8 cellular contexts compared by ENCODE assay signal in the genomic region with DNA sequence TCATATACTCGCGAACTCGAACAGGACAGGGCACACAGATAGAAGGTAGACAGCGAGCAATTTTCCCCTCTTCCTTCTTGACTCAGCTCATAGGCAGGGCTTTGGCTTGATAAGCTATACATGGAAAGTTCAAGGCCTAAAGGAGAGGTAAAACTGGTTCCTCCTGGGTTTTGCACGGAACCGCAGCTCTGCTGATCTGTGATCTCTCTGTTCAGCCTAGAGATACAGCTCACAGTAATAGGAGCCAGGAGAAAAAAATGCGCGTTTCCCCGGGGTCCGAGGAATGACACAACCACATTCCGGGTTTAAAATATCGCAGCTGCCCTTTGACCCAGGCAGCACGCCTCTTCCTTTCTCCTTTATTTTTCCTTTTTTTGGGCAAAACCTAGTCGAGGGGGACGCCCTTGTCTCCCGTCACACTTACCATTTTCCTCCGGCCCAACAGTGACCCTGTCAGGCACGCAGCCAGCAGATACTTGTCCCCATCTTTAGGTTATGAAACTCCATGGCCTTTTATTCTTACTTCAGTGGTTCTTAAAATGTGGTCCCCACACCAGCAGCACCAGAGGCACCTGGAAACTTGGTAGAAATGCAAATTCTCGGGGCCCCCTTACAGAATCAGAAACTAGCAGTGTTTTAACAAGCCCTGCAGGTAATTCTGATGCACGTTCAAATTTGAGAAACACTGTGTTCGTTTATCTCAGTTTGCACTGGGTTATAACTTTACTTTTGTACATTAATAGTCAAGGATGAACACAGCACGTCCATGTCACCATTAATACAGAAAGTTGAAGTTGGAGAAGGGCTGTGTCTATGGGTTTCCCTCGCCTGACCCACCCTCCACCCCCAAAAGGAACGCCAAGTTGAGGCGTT. TPM values are rescaled to one million over a fixed set of nuclear protein-coding genes. Genes with fewer than 3 reads are reported as not detected.
A peak's percentile ranks its signal among the peaks of the same experiment; 100 is the strongest.
DNase-seq lines count a peak whose midpoint lies in the region; ATAC-seq and TF ChIP-seq lines count a peak whose summit lies in the region.

No MANE protein-coding gene starts in this region.

- H3K27ac Mint-ChIP-seq in activated T-cell treated with anti-CD3 and anti-CD28 coated beads, Interleukin-2, amount 50 U/mL, for 24 hours = peak overlapping the region; percentile 99

- H3K36me3 Mint-ChIP-seq in activated T-cell treated with anti-CD3 and anti-CD28 coated beads, Interleukin-2, amount 50 U/mL, for 24 hours (ENCODE audit: low read depth) = peaks cover 30% of the 10 kb centered on the region

- H3K4me3 Mint-ChIP-seq in activated T-cell treated with anti-CD3 and anti-CD28 coated beads, Interleukin-2, amount 50 U/mL, for 24 hours = peak overlapping the region; percentile 91

- H3K4me1 Mint-ChIP-seq in activated T-cell treated with anti-CD3 and anti-CD28 coated beads, Interleukin-2, amount 50 U/mL, for 24 hours (ENCODE audit: low read depth) = peaks cover 39% of the 10 kb centered on the region

- TF ChIP-seq POLR2A in tibial nerve (IDR thresholded peaks at IDR 0.05) = no peak

- H3K79me2 ChIP-seq in OCI-LY1 (ENCODE audit: insufficient read depth, low read length) = peaks cover 25% of the 10 kb centered on the region

- H3K4me1 ChIP-seq in OCI-LY1 (ENCODE audit: insufficient read depth, low read length, severe bottlenecking) (peaks cover 46% of the 10 kb centered on the region), tibial nerve (peaks cover 0 to 40% (median 21%) of the 10 kb centered on the region in 4 donors)

- H4K20me1 ChIP-seq in OCI-LY1 (ENCODE audit: insufficient read depth, low read length) = no peaks in the 10 kb centered on the region

- peaks cover 5% of the 10 kb centered on the region; the same call in 1 of the 2 replicates for H3F3A ChIP-seq in OCI-LY1 (ENCODE audit: insufficient read depth, low read length)

- no peaks in the 10 kb centered on the region for H3K9me2 ChIP-seq in OCI-LY1 (ENCODE audit: low read depth, low read length)

- peaks cover 4% of the 10 kb centered on the region; the same call in 1 of the 2 replicates for H3K36me3 ChIP-seq in OCI-LY1 (ENCODE audit: insufficient read depth, low read length)
- no peaks in the 10 kb centered on the region for H3K36me3 ChIP-seq in tibial nerve

- no peaks in the 10 kb centered on the region for H3K27me3 Mint-ChIP-seq in activated T-cell treated with anti-CD3 and anti-CD28 coated beads, Interleukin-2, amount 50 U/mL, for 24 hours

- H3K9me3 ChIP-seq in OCI-LY1 (ENCODE audit: low read length) = no peaks in the 10 kb centered on the region
- no peaks in the 10 kb centered on the region for H3K9me3 ChIP-seq in tibial nerve

- H2AFZ ChIP-seq in OCI-LY1 (ENCODE audit: low read length) = no peak overlapping the region

- H3K27me3 ChIP-seq in OCI-LY1 (ENCODE audit: insufficient read depth, low read length) (no peaks in the 10 kb centered on the region), tibial nerve (no peaks in the 10 kb centered on the region)

- TF ChIP-seq EP300 in tibial nerve (IDR thresholded peaks at IDR 0.05) = peak; percentile 21 to 65

- H3K4me3 ChIP-seq in OCI-LY1 (ENCODE audit: low read depth, low read length, poor library complexity, severe bottlenecking) = peak overlapping the region; percentile 93
- H3K4me3 ChIP-seq in tibial nerve = peak overlapping the region; percentile 68 to 97 (median 93)

- TF ChIP-seq CTCF in OCI-LY1 (IDR thresholded peaks at IDR 0.05; ENCODE audit: low read length) (no peak), tibial nerve (IDR thresholded peaks at IDR 0.05) (no peak)

- peak overlapping the region; percentile 95 for H3K27ac ChIP-seq in OCI-LY1 (ENCODE audit: low read depth, low read length, poor library complexity, severe bottlenecking)
- peak overlapping the region; percentile 89 to 97 (median 92) for H3K27ac ChIP-seq in tibial nerve

- 10 to 11% methylated on average over 25 of the region's 25 CpGs for WGBS in tibial nerve, 2 donors

- peak overlapping the region; percentile 91 for H3K9ac ChIP-seq in OCI-LY1 (ENCODE audit: low read length)

- H3K4me2 ChIP-seq in OCI-LY1 (ENCODE audit: low read length) = peak overlapping the region; percentile 83

- peak; percentile 40 for DNase-seq in activated T-cell treated with anti-CD3 and anti-CD28 coated beads, Interleukin-2, amount 50 U/mL, for 24 hours
- DNase-seq in activated T-cell treated with anti-CD3 and anti-CD28 coated beads, Interleukin-2, amount 50 U/mL, for 1 hour = no peak
- peak; percentile 52 for DNase-seq in dedifferentiated amniotic fluid mesenchymal stem cell (ENCODE audit: extremely low spot score)
- DNase-seq in medulla oblongata (ENCODE audit: extremely low spot score) = peak; percentile 49
- DNase-seq in tibial nerve (ENCODE audit: low spot score in 2 of 2) = peak; percentile 56 to 64
- no peak for DNase-seq in retina

- ATAC-seq in HG02981 (IDR thresholded peaks at IDR 0.05; ENCODE audit: unreplicated experiment) = no peak

- H3K9me3 Mint-ChIP-seq in activated T-cell treated with anti-CD3 and anti-CD28 coated beads, Interleukin-2, amount 50 U/mL, for 24 hours = no peaks in the 10 kb centered on the region

RNA-seq across cellular contexts. Expression of gene LASP1, which starts 1.5 kb away (rescaled TPM):
- 100 to 1,000 TPM; 110 to 165 (median 137) TPM for total RNA-seq in tibial nerve

RNA-seq across cellular contexts. Expression of gene RPL23, which starts 14.8 kb away (rescaled TPM):
- 1,000 to 10,000 TPM; 1,112 to 1,642 (median 1,331) TPM for total RNA-seq in tibial nerve

RNA-seq across cellular contexts. Expression of gene CWC25, which starts 43.2 kb away (rescaled TPM):
- 10 to 100 TPM; 19.0 to 43.3 (median 24.9) TPM for total RNA-seq in tibial nerve

Comparison
In these comparisons a context has a peak if more than half of its experiments do, and no peak if none do; other contexts are left out.
1. DNase-seq: peak in activated T-cell treated with anti-CD3 and anti-CD28 coated beads, Interleukin-2, amount 50 U/mL, for 24 hours (single experiment), dedifferentiated amniotic fluid mesenchymal stem cell (single experiment), medulla oblongata (single experiment) and tibial nerve (2 of 2); none in activated T-cell treated with anti-CD3 and anti-CD28 coated beads, Interleukin-2, amount 50 U/mL, for 1 hour (single experiment) and retina (single experiment).